ENCODE assay signal across 8 cellular contexts in genomic region chr13:23695711-23696512, GRCh38.
DNase-seq lines count a peak whose midpoint lies in the region; ATAC-seq and TF ChIP-seq lines count a peak whose summit lies in the region.

No MANE protein-coding gene starts in this region.

- H3K4me1 ChIP-seq in gastroesophageal sphincter = no peaks in the 10 kb centered on the region
- H3K4me1 ChIP-seq in A673 (ENCODE audit: insufficient read depth, low read length, poor library complexity, severe bottlenecking) = no peaks in the 10 kb centered on the region

- no peak for TF ChIP-seq EP300 in gastroesophageal sphincter (IDR thresholded peaks at IDR 0.05)

- TF ChIP-seq POLR2A in gastroesophageal sphincter (IDR thresholded peaks at IDR 0.05) = no peak

- DNase-seq in activated CD4-positive, alpha-beta memory T cell treated with anti-CD3 and anti-CD28 coated beads for 36 hours = peak; percentile 72
- peak; percentile 10 for DNase-seq in stimulated activated CD8-positive, alpha-beta memory T cell treated with anti-CD3 and anti-CD28 coated beads, Interleukin-12 subunit alpha, Interleukin-12 subunit beta, amount 100 ng/mL, for 24 hours (ENCODE audit: extremely low read depth)
- no peak for DNase-seq in A673 (ENCODE audit: low spot score)
- no peak for DNase-seq in progenitor cell of endocrine pancreas (ENCODE audit: low spot score, unreplicated experiment)
- DNase-seq in A172 (ENCODE audit: low spot score) = no peak

- no peaks in the 10 kb centered on the region for H3K9me3 Mint-ChIP-seq in activated CD4-positive, alpha-beta memory T cell treated with anti-CD3 and anti-CD28 coated beads for 36 hours
- H3K9me3 Mint-ChIP-seq in progenitor cell of endocrine pancreas (ENCODE audit: low read depth) = no peaks in the 10 kb centered on the region

- peak overlapping the region; percentile 66 for H3K4me3 Mint-ChIP-seq in activated CD4-positive, alpha-beta memory T cell treated with anti-CD3 and anti-CD28 coated beads for 36 hours
- H3K4me3 Mint-ChIP-seq in progenitor cell of endocrine pancreas (ENCODE audit: low read depth) = no peak overlapping the region

- H3K27me3 Mint-ChIP-seq in activated CD4-positive, alpha-beta memory T cell treated with anti-CD3 and anti-CD28 coated beads for 36 hours = no peaks in the 10 kb centered on the region
- peaks cover 28% of the 10 kb centered on the region for H3K27me3 Mint-ChIP-seq in progenitor cell of endocrine pancreas

- CTCF ChIA-PET in activated CD4-positive, alpha-beta memory T cell treated with anti-CD3 and anti-CD28 coated beads for 36 hours (lab: Charles Lee) = no interaction called here
- CTCF ChIA-PET in A673 (lab: Charles Lee) = no interaction called here

- WGBS in gastroesophageal sphincter (ENCODE audit: low coverage in 1 of 2), 2 donors = 80 to 90% methylated on average over 8 to 15 of the region's 48 CpGs

- peak overlapping the region; percentile 73 for H3K27ac Mint-ChIP-seq in activated CD4-positive, alpha-beta memory T cell treated with anti-CD3 and anti-CD28 coated beads for 36 hours
- H3K27ac Mint-ChIP-seq in progenitor cell of endocrine pancreas = no peak overlapping the region

- POLR2A ChIA-PET in activated CD4-positive, alpha-beta memory T cell treated with anti-CD3 and anti-CD28 coated beads for 36 hours (lab: Charles Lee) = no interaction called here
- POLR2A ChIA-PET in A673 (lab: Charles Lee; ENCODE audit: low non-redundant PET) = no interaction called here

- peak; percentile 82 for ATAC-seq in GM18868 (IDR thresholded peaks at IDR 0.05; ENCODE audit: unreplicated experiment)
- ATAC-seq in HG03097 (IDR thresholded peaks at IDR 0.05; ENCODE audit: low FRiP score, unreplicated experiment) = peak; percentile 86
- ATAC-seq in gastroesophageal sphincter = peak; percentile 28

- intact Hi-C loops in activated CD4-positive, alpha-beta memory T cell treated with anti-CD3 and anti-CD28 coated beads for 36 hours (cut with micrococcal nuclease) = no loop called here
- intact Hi-C loops in A673 (cut with micrococcal nuclease; ENCODE audit: unreplicated experiment) = no loop called here

- H3K4me1 Mint-ChIP-seq in activated CD4-positive, alpha-beta memory T cell treated with anti-CD3 and anti-CD28 coated beads for 36 hours (ENCODE audit: low read depth) = peaks cover 16% of the 10 kb centered on the region
- peaks cover 10% of the 10 kb centered on the region for H3K4me1 Mint-ChIP-seq in progenitor cell of endocrine pancreas (ENCODE audit: low read depth)

- BruUV-seq in A673 (replicated peaks; lab: Mats Ljungman, UMichigan) = no TSS peak

- H3K36me3 ChIP-seq in gastroesophageal sphincter = no peaks in the 10 kb centered on the region
- no peaks in the 10 kb centered on the region for H3K36me3 ChIP-seq in A673 (ENCODE audit: insufficient read depth, low read length, poor library complexity, severe bottlenecking)

- H3K9me3 ChIP-seq in gastroesophageal sphincter = no peaks in the 10 kb centered on the region
- H3K9me3 ChIP-seq in A673 (ENCODE audit: low read depth, low read length, poor library complexity, severe bottlenecking) = no peaks in the 10 kb centered on the region

- no peak overlapping the region for H3K4me3 ChIP-seq in gastroesophageal sphincter
- H3K4me3 ChIP-seq in A673 (ENCODE audit: low read depth, low read length, poor library complexity, severe bottlenecking) = no peak overlapping the region

- TF ChIP-seq CTCF in gastroesophageal sphincter (IDR thresholded peaks at IDR 0.05) = no peak
- TF ChIP-seq CTCF in A673 (conservative IDR thresholded peaks at IDR 0.05; ENCODE audit: low read depth, low read length) = no peak
- no peak for TF ChIP-seq CTCF in progenitor cell of endocrine pancreas (IDR thresholded peaks at IDR 0.05; ENCODE audit: unreplicated experiment)

- H3K27me3 ChIP-seq in gastroesophageal sphincter = no peaks in the 10 kb centered on the region
- no peaks in the 10 kb centered on the region for H3K27me3 ChIP-seq in A673 (replicated peaks; ENCODE audit: insufficient read depth, low read depth, low read length, poor library complexity)

- H3K27ac ChIP-seq in gastroesophageal sphincter (no peak overlapping the region), A673 (ENCODE audit: low read depth, low read length, poor library complexity, severe bottlenecking) (no peak overlapping the region)

- no peaks in the 10 kb centered on the region for H3K36me3 Mint-ChIP-seq in activated CD4-positive, alpha-beta memory T cell treated with anti-CD3 and anti-CD28 coated beads for 36 hours
- H3K36me3 Mint-ChIP-seq in progenitor cell of endocrine pancreas (ENCODE audit: insufficient read depth) = no peaks in the 10 kb centered on the region

Comparison
In these comparisons a context has a peak if more than half of its experiments do, and no peak if none do; other contexts are left out.
1. ATAC-seq: peak in every context shown above with its lines; median percentile 86 in HG03097; 82 in GM18868; 28 in gastroesophageal sphincter.
2. DNase-seq: peak in activated CD4-positive, alpha-beta memory T cell treated with anti-CD3 and anti-CD28 coated beads for 36 hours (single experiment) and stimulated activated CD8-positive, alpha-beta memory T cell treated with anti-CD3 and anti-CD28 coated beads, Interleukin-12 subunit alpha, Interleukin-12 subunit beta, amount 100 ng/mL, for 24 hours (single experiment); none in A673 (single experiment), progenitor cell of endocrine pancreas (single experiment) and A172 (single experiment).